ENCODE assay signal across 13 cellular contexts in genomic region chr17:2713881-2714280, GRCh38. TPM values are rescaled to one million over a fixed set of nuclear protein-coding genes. Genes with fewer than 3 reads are reported as not detected.
"Had no signal": no experiment of that assay in that cellular context is flagged by ENCODE, and none has a peak within 500 bp of the region (broad histone marks: within the 10 kb centered on the region; RNA-seq: fewer than 3 reads in every experiment).

No MANE protein-coding gene starts in this region.

- H3K36me3 Mint-ChIP-seq: naive thymus-derived CD4-positive, alpha-beta T cell had no signal

- H3K27ac ChIP-seq: adrenal gland, cardiac muscle cell, prostate gland, right lobe of liver, upper lobe of right lung had no signal

- H3K27me3 Mint-ChIP-seq: activated CD4-positive, alpha-beta T cell treated with anti-CD3 and anti-CD28 coated beads, Interleukin-2, amount 10 ng/mL, durations not matched to agents 7 days and 5 days; naive thymus-derived CD4-positive, alpha-beta T cell; stimulated activated naive CD8-positive, alpha-beta T cell treated with anti-CD3 and anti-CD28 coated beads, Interleukin-15, Interleukin-2, amounts not matched to agents 100 ng/mL and 50 ng/mL, for 24 hours had no signal

- ATAC-seq: esophagus mucosa; left colon; mucosa of descending colon; naive thymus-derived CD4-positive, alpha-beta T cell; right lobe of liver; upper lobe of right lung had no signal

- H3K4me3 Mint-ChIP-seq: activated CD4-positive, alpha-beta T cell treated with anti-CD3 and anti-CD28 coated beads, Interleukin-2, amount 10 ng/mL, durations not matched to agents 7 days and 5 days; stimulated activated naive CD8-positive, alpha-beta T cell treated with anti-CD3 and anti-CD28 coated beads, Interleukin-15, Interleukin-2, amounts not matched to agents 100 ng/mL and 50 ng/mL, for 24 hours had no signal

- H3K36me3 ChIP-seq: adrenal gland, cardiac muscle cell, prostate gland, right lobe of liver, upper lobe of right lung had no signal

- DNase-seq: activated CD4-positive, alpha-beta T cell treated with anti-CD3 and anti-CD28 coated beads, Interleukin-2, amount 10 ng/mL, durations not matched to agents 7 days and 5 days; left colon; mucosa of descending colon; naive thymus-derived CD4-positive, alpha-beta T cell; nucleus accumbens; right lobe of liver; upper lobe of right lung had no signal

- H3K27me3 ChIP-seq: adrenal gland, cardiac muscle cell, right lobe of liver, upper lobe of right lung had no signal

- H3K9me3 ChIP-seq: adrenal gland, mucosa of descending colon, prostate gland, right lobe of liver, upper lobe of right lung had no signal

- H3K27ac Mint-ChIP-seq: activated CD4-positive, alpha-beta T cell treated with anti-CD3 and anti-CD28 coated beads, Interleukin-2, amount 10 ng/mL, durations not matched to agents 7 days and 5 days had no signal

- H3K9me3 Mint-ChIP-seq: activated CD4-positive, alpha-beta T cell treated with anti-CD3 and anti-CD28 coated beads, Interleukin-2, amount 10 ng/mL, durations not matched to agents 7 days and 5 days; naive thymus-derived CD4-positive, alpha-beta T cell; stimulated activated naive CD8-positive, alpha-beta T cell treated with anti-CD3 and anti-CD28 coated beads, Interleukin-15, Interleukin-2, amounts not matched to agents 100 ng/mL and 50 ng/mL, for 24 hours had no signal

- H3K4me3 ChIP-seq: adrenal gland, cardiac muscle cell, mucosa of descending colon, prostate gland, right lobe of liver, upper lobe of right lung had no signal

RNA-seq across cellular contexts. Expression of gene CCDC92B, which starts 35.6 kb away (rescaled TPM):
- total RNA-seq: lung microvascular endothelial cell, right lobe of liver had no signal
- polyA plus RNA-seq: naive thymus-derived CD4-positive, alpha-beta T cell had no signal
